1 cellular context compared by ENCODE assay signal in the genomic region with DNA sequence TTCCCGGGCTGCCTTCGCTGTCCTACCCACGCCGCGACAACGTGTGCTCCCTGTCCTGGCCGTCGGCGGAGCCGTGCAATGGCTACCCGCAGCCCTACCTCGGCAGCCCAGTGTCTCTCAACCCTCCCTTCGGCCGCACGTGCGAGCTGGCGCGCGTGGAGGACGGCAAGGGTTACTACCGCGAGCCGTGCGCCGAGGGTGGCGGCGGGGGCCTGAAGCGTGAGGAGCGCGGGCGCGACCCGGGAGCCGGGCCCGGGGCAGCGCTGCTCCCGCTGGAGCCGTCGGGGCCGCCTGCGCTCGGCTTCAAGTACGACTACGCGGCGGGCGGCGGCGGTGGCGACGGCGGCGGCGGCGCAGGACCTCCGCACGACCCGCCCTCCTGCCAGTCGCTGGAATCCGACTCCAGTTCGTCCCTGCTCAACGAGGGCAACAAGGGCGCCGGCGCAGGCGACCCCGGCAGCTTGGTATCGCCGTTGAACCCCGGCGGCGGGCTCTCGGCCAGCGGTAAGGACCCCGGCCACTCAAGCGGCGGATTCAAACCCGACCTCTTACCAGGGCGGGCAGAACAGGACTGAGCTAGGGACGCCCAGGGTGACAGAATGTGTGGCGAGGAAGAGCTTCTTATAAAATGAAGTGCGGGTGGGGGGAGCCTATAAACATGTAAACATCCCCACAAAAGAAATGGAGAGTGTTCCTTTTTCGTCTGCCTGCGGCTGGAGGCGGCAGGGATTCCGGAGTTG.
A peak's percentile ranks its signal among the peaks of the same experiment; 100 is the strongest.
TF ChIP-seq lines count a peak whose summit lies in the region.

No MANE protein-coding gene starts in this region.

TF ChIP-seq in GM23338, 12 proteins besides CTCF, POLR2A, EP300 and RAD21:
- TF ChIP-seq ZNF462 (CRISPR knock-in tag; IDR thresholded peaks at IDR 0.05) = no peak
- TF ChIP-seq, protein P1, sequence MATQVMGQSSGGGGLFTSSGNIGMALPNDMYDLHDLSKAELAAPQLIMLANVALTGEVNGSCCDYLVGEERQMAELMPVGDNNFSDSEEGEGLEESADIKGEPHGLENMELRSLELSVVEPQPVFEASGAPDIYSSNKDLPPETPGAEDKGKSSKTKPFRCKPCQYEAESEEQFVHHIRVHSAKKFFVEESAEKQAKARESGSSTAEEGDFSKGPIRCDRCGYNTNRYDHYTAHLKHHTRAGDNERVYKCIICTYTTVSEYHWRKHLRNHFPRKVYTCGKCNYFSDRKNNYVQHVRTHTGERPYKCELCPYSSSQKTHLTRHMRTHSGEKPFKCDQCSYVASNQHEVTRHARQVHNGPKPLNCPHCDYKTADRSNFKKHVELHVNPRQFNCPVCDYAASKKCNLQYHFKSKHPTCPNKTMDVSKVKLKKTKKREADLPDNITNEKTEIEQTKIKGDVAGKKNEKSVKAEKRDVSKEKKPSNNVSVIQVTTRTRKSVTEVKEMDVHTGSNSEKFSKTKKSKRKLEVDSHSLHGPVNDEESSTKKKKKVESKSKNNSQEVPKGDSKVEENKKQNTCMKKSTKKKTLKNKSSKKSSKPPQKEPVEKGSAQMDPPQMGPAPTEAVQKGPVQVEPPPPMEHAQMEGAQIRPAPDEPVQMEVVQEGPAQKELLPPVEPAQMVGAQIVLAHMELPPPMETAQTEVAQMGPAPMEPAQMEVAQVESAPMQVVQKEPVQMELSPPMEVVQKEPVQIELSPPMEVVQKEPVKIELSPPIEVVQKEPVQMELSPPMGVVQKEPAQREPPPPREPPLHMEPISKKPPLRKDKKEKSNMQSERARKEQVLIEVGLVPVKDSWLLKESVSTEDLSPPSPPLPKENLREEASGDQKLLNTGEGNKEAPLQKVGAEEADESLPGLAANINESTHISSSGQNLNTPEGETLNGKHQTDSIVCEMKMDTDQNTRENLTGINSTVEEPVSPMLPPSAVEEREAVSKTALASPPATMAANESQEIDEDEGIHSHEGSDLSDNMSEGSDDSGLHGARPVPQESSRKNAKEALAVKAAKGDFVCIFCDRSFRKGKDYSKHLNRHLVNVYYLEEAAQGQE (IDR thresholded peaks at IDR 0.05; ENCODE audit: unreplicated experiment) = no peak
- TF ChIP-seq POLR2AphosphoS5 (IDR thresholded peaks at IDR 0.05; ENCODE audit: low read depth) = no peak
- TF ChIP-seq EZH2 (IDR thresholded peaks at IDR 0.05; ENCODE audit: low read depth, unreplicated experiment) = peak; percentile 97
- TF ChIP-seq STAT1 (IDR thresholded peaks at IDR 0.05; ENCODE audit: unreplicated experiment) = no peak
- no peak for TF ChIP-seq ZNF331 (CRISPR knock-in tag; IDR thresholded peaks at IDR 0.05; ENCODE audit: low read depth)
- TF ChIP-seq JUNB (IDR thresholded peaks at IDR 0.05; ENCODE audit: unreplicated experiment) = no peak
- peak; percentile 98 for TF ChIP-seq EZH2phosphoT487 (IDR thresholded peaks at IDR 0.05; ENCODE audit: unreplicated experiment)
